ENCODE assay signal across 1 cellular context in genomic region chr1:193059282-193060225, GRCh38.
TF ChIP-seq lines count a peak whose summit lies in the region.

Gene RO60 (plus strand): TSS chr1:193059612. CDS start chr1:193069055, 9,443 bp downstream.
Gene UCHL5 (minus strand): TSS chr1:193059360. CDS start chr1:193059260, 100 bp downstream.

TF ChIP-seq in H1, 55 proteins besides CTCF, POLR2A, EP300 and RAD21:
- TF ChIP-seq JUND (IDR thresholded peaks at IDR 0.05; ENCODE audit: low read length) (peak; percentile 15; the same call in 1 of the 2 replicates), MAX (IDR thresholded peaks at IDR 0.05) (peak; percentile 82), ATF2 (IDR thresholded peaks at IDR 0.05; ENCODE audit: low read length) (0 out of 2 replicates have a peak, but pooled peaks have one; percentile 21), CBX5 (IDR thresholded peaks at IDR 0.05; ENCODE audit: low read depth, low read length) (no peak), SP2 (IDR thresholded peaks at IDR 0.05; ENCODE audit: low read length) (peak; percentile 42; the same call in 1 of the 2 replicates), CREB1 (IDR thresholded peaks at IDR 0.05) (peak; percentile 95), HDAC2 (IDR thresholded peaks at IDR 0.05; ENCODE audit: borderline replicate concordance in 1 of 2, low read depth in 2 of 2, low read length in 2 of 2) (peak in 1 of 2 experiments; percentile 87; a peak in 3 of 4 replicates), TBP (IDR thresholded peaks at IDR 0.05; ENCODE audit: low read depth, low read length) (peak; percentile 88), CEBPB (IDR thresholded peaks at IDR 0.05; ENCODE audit: low read depth, low read length) (no peak), JUN (IDR thresholded peaks at IDR 0.05; ENCODE audit: low read depth, low read length) (no peak), NRF1 (IDR thresholded peaks at IDR 0.05; ENCODE audit: low read depth, low read length) (no peak), PHF8 (conservative IDR thresholded peaks at IDR 0.05; ENCODE audit: low read depth, low read length) (peak; percentile 76), SIRT6 (IDR thresholded peaks at IDR 0.05; ENCODE audit: low read length) (no peak), SAP30 (IDR thresholded peaks at IDR 0.05; ENCODE audit: insufficient read depth, insufficient replicate concordance, low read length) (peak; percentile 73), ASH2L (IDR thresholded peaks at IDR 0.05; ENCODE audit: low read length) (peak; percentile 89), GTF2F1 (IDR thresholded peaks at IDR 0.05; ENCODE audit: borderline replicate concordance, low read depth, low read length) (peak; percentile 23; the same call in 1 of the 2 replicates), KDM5A (IDR thresholded peaks at IDR 0.05; ENCODE audit: low read length) (no peak; the same call in 1 of the 2 replicates), TAF7 (optimal IDR thresholded peaks at IDR 0.05; ENCODE audit: borderline replicate concordance, low read depth, low read length) (peak; percentile 66), TAF1 (IDR thresholded peaks at IDR 0.05; ENCODE audit: low read depth, low read length) (peak; percentile 95), SIN3A (conservative IDR thresholded peaks at IDR 0.05 in 1 of 2, IDR thresholded peaks at IDR 0.05 in 1 of 2; ENCODE audit: low read depth in 1 of 2, low read length in 2 of 2) (peak in 1 of 2 experiments; percentile 74; a peak in 2 of 4 replicates), TCF12 (IDR thresholded peaks at IDR 0.05; ENCODE audit: low read depth, low read length) (peak; percentile 71; the same call in 1 of the 2 replicates), POU5F1 (IDR thresholded peaks at IDR 0.05; ENCODE audit: low read depth, low read length) (no peak), E2F6 (IDR thresholded peaks at IDR 0.05) (peak; percentile 78), SP4 (IDR thresholded peaks at IDR 0.05; ENCODE audit: low read length) (0 out of 2 replicates have a peak, but pooled peaks have one; percentile 72), KDM1A (IDR thresholded peaks at IDR 0.05; ENCODE audit: borderline replicate concordance, low read length) (peak; percentile 53; the same call in 1 of the 2 replicates), EZH2 (IDR thresholded peaks at IDR 0.05; ENCODE audit: low read depth, low read length, severe bottlenecking) (no peak), RBBP5 (IDR thresholded peaks at IDR 0.05; ENCODE audit: borderline replicate concordance, low read depth, low read length) (peak; percentile 75; the same call in 1 of the 2 replicates), SIX5 (IDR thresholded peaks at IDR 0.05; ENCODE audit: low read depth, low read length) (no peak; the same call in 1 of the 2 replicates), NANOG (IDR thresholded peaks at IDR 0.05; ENCODE audit: insufficient read depth, low read depth, low read length, poor library complexity, severe bottlenecking) (peak; percentile 57), MAFK (IDR thresholded peaks at IDR 0.05; ENCODE audit: low read depth, low read length) (no peak), TEAD4 (IDR thresholded peaks at IDR 0.05; ENCODE audit: low read depth, low read length) (no peak; the same call in 1 of the 2 replicates), SP1 (IDR thresholded peaks at IDR 0.05; ENCODE audit: low read depth, low read length) (peak; percentile 66; the same call in 1 of the 2 replicates), POLR2AphosphoS5 (IDR thresholded peaks at IDR 0.05; ENCODE audit: low read depth, low read length) (peak; percentile 93), ATF3 (IDR thresholded peaks at IDR 0.05; ENCODE audit: insufficient read depth, low read depth, low read length) (0 out of 2 replicates have a peak, but pooled peaks have one; percentile 27), RXRA (IDR thresholded peaks at IDR 0.05; ENCODE audit: insufficient read depth, low read depth, low read length) (0 out of 2 replicates have a peak, but pooled peaks have one; percentile 29), SRF (IDR thresholded peaks at IDR 0.05; ENCODE audit: low read depth, low read length) (peak; percentile 50; the same call in 1 of the 2 replicates)
TF ChIP-seq in H1: peak in this region for 25.
